12 cellular contexts compared by ENCODE assay signal in the genomic region with DNA sequence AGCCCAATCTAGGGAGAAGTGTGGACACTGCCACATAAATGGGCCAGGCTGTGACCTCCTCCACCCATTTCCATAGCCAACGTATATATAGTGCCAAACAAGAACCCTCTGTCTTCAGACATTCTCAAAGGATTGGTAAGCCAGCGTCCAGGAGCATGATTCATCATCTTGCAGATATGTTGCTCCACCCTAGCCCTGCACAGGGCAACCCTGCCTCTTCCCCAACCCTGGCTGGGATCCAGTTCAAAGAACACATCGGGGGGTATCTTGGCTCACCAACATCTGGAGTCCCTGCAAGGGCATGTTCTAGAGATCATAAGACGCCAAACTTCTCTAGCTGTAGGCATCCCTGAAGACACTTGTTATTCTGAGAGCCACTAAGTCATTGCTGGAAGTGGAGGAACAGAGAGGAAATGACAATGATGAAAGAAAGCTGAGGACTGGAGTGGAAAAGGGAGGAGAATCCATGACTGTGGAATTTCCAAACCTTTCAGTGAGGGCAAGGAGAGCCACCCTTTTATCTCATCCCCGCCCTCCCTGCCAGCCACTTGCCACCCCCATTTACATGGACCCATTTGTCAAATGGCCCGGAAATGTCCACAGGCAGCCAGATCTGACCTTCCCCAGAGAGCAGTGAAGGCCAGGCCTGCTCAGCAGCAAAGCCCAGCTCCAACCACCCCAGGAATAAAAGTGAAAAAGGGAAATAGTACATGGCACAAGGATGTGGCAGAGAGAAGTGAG.
DNase-seq lines count a peak whose midpoint lies in the region; ATAC-seq and TF ChIP-seq lines count a peak whose summit lies in the region.
"Had no signal": no experiment of that assay in that cellular context is flagged by ENCODE, and none has a peak within 500 bp of the region (broad histone marks: within the 10 kb centered on the region; RNA-seq: fewer than 3 reads in every experiment).

No MANE protein-coding gene starts in this region.

- peak; percentile 82 for DNase-seq in HS-5 (ENCODE audit: low read depth)
- peak; percentile 50 for DNase-seq in brain microvascular endothelial cell
- peak; percentile 41 for DNase-seq in iris pigment epithelial cell (ENCODE audit: low read depth)
- DNase-seq in COR-L47 (lab: John Stamatoyannopoulos, UW), result no peak
- DNase-seq in uterus, result no peak
- DNase-seq in activated effector memory CD4-positive, alpha-beta T cell treated with Interleukin-2 at 50 U/mL for 16 hours, result no peak
- DNase-seq: activated CD4-positive, CD25-positive, alpha-beta regulatory T cell treated with anti-CD3 and anti-CD28 coated beads, Interleukin-2, amount 50 U/mL, for 72 hours; NCI-H1417 treated with DMSO at 0.1 percent for 48 hours; NCI-H82 had no signal

- no peaks in the 10 kb centered on the region for H3K79me2 ChIP-seq in ACC112 (ENCODE audit: control insufficient read depth, insufficient read depth, low read length, unreplicated experiment)

- no peak for TF ChIP-seq CTCF in brain microvascular endothelial cell (IDR thresholded peaks at IDR 0.05; ENCODE audit: low read depth, low read length, missing control alignments)
- no peak for TF ChIP-seq CTCF in uterus (IDR thresholded peaks at IDR 0.05)

- no peaks in the 10 kb centered on the region for H3K27me3 ChIP-seq in ACC112 (ENCODE audit: insufficient read depth, low read length)
- no peaks in the 10 kb centered on the region for H3K27me3 ChIP-seq in brain microvascular endothelial cell (replicated peaks)
- H3K27me3 ChIP-seq in uterus, result no peaks in the 10 kb centered on the region
- H3K27me3 ChIP-seq: ascending aorta had no signal

- TF ChIP-seq POLR2A in uterus (IDR thresholded peaks at IDR 0.05), result no peak

- H3K4me1 ChIP-seq in ACC112 (ENCODE audit: control insufficient read depth, insufficient read depth, low read length, unreplicated experiment) (peaks cover 40% of the 10 kb centered on the region), uterus (no peaks in the 10 kb centered on the region)
- H3K4me1 ChIP-seq: ascending aorta had no signal

- no peak overlapping the region for H2AFZ ChIP-seq in ACC112 (ENCODE audit: low read length, unreplicated experiment)

- H3K36me3 ChIP-seq in ACC112 (ENCODE audit: insufficient read depth, low read length), result no peaks in the 10 kb centered on the region
- H3K36me3 ChIP-seq in brain microvascular endothelial cell (replicated peaks), result no peaks in the 10 kb centered on the region
- H3K36me3 ChIP-seq in uterus, result no peaks in the 10 kb centered on the region
- H3K36me3 ChIP-seq: ascending aorta had no signal

- intact Hi-C loops in uterus (cut with DNase I; ENCODE audit: low total_unique reads), result no loop called here

- no peaks in the 10 kb centered on the region for H3K9me3 ChIP-seq in uterus
- H3K9me3 ChIP-seq: ascending aorta had no signal

- no peak for ATAC-seq in HG03175 (IDR thresholded peaks at IDR 0.05; ENCODE audit: unreplicated experiment)

- in situ Hi-C loops in brain microvascular endothelial cell (cut with HindIII; ENCODE audit: low pct_ligation_motif_present, low sequenced_read_pairs), result no loop called here

- H3K4me3 ChIP-seq in ACC112 (ENCODE audit: low read depth, low read length) (no peak overlapping the region; the same call in 1 of the 2 replicates), brain microvascular endothelial cell (ENCODE audit: low read depth, low read length) (no peak overlapping the region), uterus (no peak overlapping the region)
- H3K4me3 ChIP-seq: ascending aorta had no signal

- H3K27ac ChIP-seq in ACC112 (ENCODE audit: low read depth, low read length), result peak overlapping the region; percentile 72
- no peak overlapping the region for H3K27ac ChIP-seq in brain microvascular endothelial cell
- no peak overlapping the region for H3K27ac ChIP-seq in uterus
- H3K27ac ChIP-seq: ascending aorta had no signal

Comparison
In these comparisons a context has a peak if more than half of its experiments do, and no peak if none do; other contexts are left out.
1. DNase-seq: peak in HS-5 (single experiment), brain microvascular endothelial cell (single experiment) and iris pigment epithelial cell (single experiment); none in COR-L47 (single experiment), uterus (0 of 2) and activated effector memory CD4-positive, alpha-beta T cell treated with Interleukin-2 at 50 U/mL for 16 hours (single experiment).